ENCODE assay signal across 22 cellular contexts in the genomic region with DNA sequence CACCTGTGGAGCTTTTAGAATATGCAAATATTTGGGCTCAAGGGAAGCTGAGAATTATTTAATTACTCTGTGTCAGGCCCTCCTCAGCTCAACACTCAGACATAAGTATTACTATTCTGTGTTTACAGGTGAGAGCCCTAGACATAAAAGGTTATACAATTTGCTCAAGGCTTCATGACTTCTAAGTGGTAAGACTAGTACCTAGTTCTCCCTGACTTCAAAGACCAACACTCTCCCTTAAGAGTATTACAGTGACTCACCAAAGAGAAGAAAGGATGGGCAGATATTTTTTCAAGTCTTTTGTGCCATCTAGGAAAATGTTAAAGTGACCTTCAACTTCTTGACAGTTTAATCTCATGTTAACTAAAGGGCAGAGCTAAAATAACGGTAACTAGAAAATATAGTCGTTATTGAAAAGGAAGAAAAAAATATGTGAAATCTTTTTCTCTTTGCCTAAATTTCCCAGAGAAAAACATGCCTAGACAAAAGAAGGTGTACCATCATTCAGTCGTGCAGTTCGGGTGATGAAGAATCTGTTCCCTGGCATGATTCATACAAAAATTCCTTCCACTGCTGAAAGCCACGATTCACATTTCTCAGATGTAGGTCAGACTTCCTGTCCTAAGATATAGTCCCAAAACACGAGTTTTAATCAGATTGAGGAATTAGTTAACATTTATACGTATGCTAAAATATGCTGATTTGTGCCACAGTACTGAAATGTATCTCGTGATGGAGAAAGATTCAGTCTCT.
A peak's percentile ranks its signal among the peaks of the same experiment; 100 is the strongest.
DNase-seq lines count a peak whose midpoint lies in the region; FAIRE-seq and TF ChIP-seq lines count a peak whose summit lies in the region.
"Had no signal": no experiment of that assay in that cellular context is flagged by ENCODE, and none has a peak within 500 bp of the region (broad histone marks: within the 10 kb centered on the region; RNA-seq: fewer than 3 reads in every experiment).

No MANE protein-coding gene starts in this region.

- CTCF ChIA-PET in activated CD4-positive, alpha-beta T cell treated with anti-CD3 and anti-CD28 coated beads, Interleukin-2, amount 10 ng/mL, durations not matched to agents 7 days and 5 days (lab: Charles Lee): no interaction called here

- H3K9me3 Mint-ChIP-seq in activated CD4-positive, alpha-beta T cell treated with anti-CD3 and anti-CD28 coated beads, Interleukin-2, amount 10 ng/mL, durations not matched to agents 7 days and 5 days: no peaks in the 10 kb centered on the region
- H3K9me3 Mint-ChIP-seq: neural progenitor cell had no signal

- DNase-seq in GM04504 (ENCODE audit: low read depth) (peak; percentile 41), RKO (ENCODE audit: low spot score) (peak; percentile 9), fibroblast of pulmonary artery (ENCODE audit: low read depth) (peak; percentile 73), urothelium cell line (ENCODE audit: low spot score) (peak; percentile 54), NCI-H2107 (lab: John Stamatoyannopoulos, UW) (no peak)
- no peak for DNase-seq in activated naive CD4-positive, alpha-beta T cell treated with anti-CD3 and anti-CD28 coated beads, Interleukin-2, amount 50 U/mL, for 16 hours
- DNase-seq in activated CD4-positive, alpha-beta T cell treated with anti-CD3 and anti-CD28 coated beads, Interleukin-2, amount 10 ng/mL, durations not matched to agents 7 days and 5 days: no peak
- DNase-seq: activated CD4-positive, alpha-beta memory T cell treated with anti-CD3 and anti-CD28 coated beads for 36 hours; activated gamma-delta T cell; activated T-cell treated with anti-CD3 and anti-CD28 coated beads for 4 hours; BE2C; cerebellar nuclear complex; COR-L47; effector CD8-positive, alpha-beta T cell; esophagus squamous epithelium; head of caudate nucleus; NCI-H2227 treated with DMSO at 0.1 percent for 48 hours; SJCRH30; stimulated activated naive CD8-positive, alpha-beta T cell treated with anti-CD3 and anti-CD28 coated beads, Interleukin-15, amount 100 ng/mL, for 72 hours; T-helper 17 cell had no signal

- TF ChIP-seq CTCF in fibroblast of pulmonary artery (IDR thresholded peaks at IDR 0.05; ENCODE audit: low read length, missing control alignments): no peak

- POLR2A ChIA-PET in activated CD4-positive, alpha-beta T cell treated with anti-CD3 and anti-CD28 coated beads, Interleukin-2, amount 10 ng/mL, durations not matched to agents 7 days and 5 days (lab: Charles Lee): no interaction called here

- H3K27me3 Mint-ChIP-seq in activated CD4-positive, alpha-beta T cell treated with anti-CD3 and anti-CD28 coated beads, Interleukin-2, amount 10 ng/mL, durations not matched to agents 7 days and 5 days: no peaks in the 10 kb centered on the region
- H3K27me3 Mint-ChIP-seq: activated CD4-positive, alpha-beta memory T cell treated with anti-CD3 and anti-CD28 coated beads for 36 hours; stimulated activated naive CD8-positive, alpha-beta T cell treated with anti-CD3 and anti-CD28 coated beads, Interleukin-15, amount 100 ng/mL, for 72 hours; T-helper 17 cell had no signal

- H3K4me3 Mint-ChIP-seq in activated CD4-positive, alpha-beta T cell treated with anti-CD3 and anti-CD28 coated beads, Interleukin-2, amount 10 ng/mL, durations not matched to agents 7 days and 5 days: no peak overlapping the region
- H3K4me3 Mint-ChIP-seq: activated CD4-positive, alpha-beta memory T cell treated with anti-CD3 and anti-CD28 coated beads for 36 hours; neural progenitor cell; stimulated activated naive CD8-positive, alpha-beta T cell treated with anti-CD3 and anti-CD28 coated beads, Interleukin-15, amount 100 ng/mL, for 72 hours; T-helper 17 cell had no signal

- FAIRE-seq in urothelium cell line (lab: Jason Lieb, UNC): no peak

- no peak overlapping the region for H3K4me3 ChIP-seq in fibroblast of pulmonary artery (replicated peaks; ENCODE audit: low read depth, low read length)
- H3K4me3 ChIP-seq: esophagus squamous epithelium, neural progenitor cell, SJCRH30, tibial nerve had no signal

- no peak overlapping the region for H3K27ac Mint-ChIP-seq in activated CD4-positive, alpha-beta T cell treated with anti-CD3 and anti-CD28 coated beads, Interleukin-2, amount 10 ng/mL, durations not matched to agents 7 days and 5 days
- H3K27ac Mint-ChIP-seq: activated CD4-positive, alpha-beta memory T cell treated with anti-CD3 and anti-CD28 coated beads for 36 hours; neural progenitor cell; stimulated activated naive CD8-positive, alpha-beta T cell treated with anti-CD3 and anti-CD28 coated beads, Interleukin-15, amount 100 ng/mL, for 72 hours; T-helper 17 cell had no signal

- H3K36me3 Mint-ChIP-seq in activated CD4-positive, alpha-beta T cell treated with anti-CD3 and anti-CD28 coated beads, Interleukin-2, amount 10 ng/mL, durations not matched to agents 7 days and 5 days (ENCODE audit: low read depth): no peaks in the 10 kb centered on the region
- H3K36me3 Mint-ChIP-seq: activated CD4-positive, alpha-beta memory T cell treated with anti-CD3 and anti-CD28 coated beads for 36 hours; neural progenitor cell had no signal

- H3K4me1 Mint-ChIP-seq in activated CD4-positive, alpha-beta T cell treated with anti-CD3 and anti-CD28 coated beads, Interleukin-2, amount 10 ng/mL, durations not matched to agents 7 days and 5 days: no peaks in the 10 kb centered on the region
- H3K4me1 Mint-ChIP-seq: neural progenitor cell; stimulated activated naive CD8-positive, alpha-beta T cell treated with anti-CD3 and anti-CD28 coated beads, Interleukin-15, amount 100 ng/mL, for 72 hours; T-helper 17 cell had no signal

Comparison
In these comparisons a context has a peak if more than half of its experiments do, and no peak if none do; other contexts are left out.
1. DNase-seq: peak in GM04504 (single experiment), RKO (single experiment), fibroblast of pulmonary artery (single experiment) and urothelium cell line (single experiment); none in NCI-H2107 (single experiment), activated naive CD4-positive, alpha-beta T cell treated with anti-CD3 and anti-CD28 coated beads, Interleukin-2, amount 50 U/mL, for 16 hours (single experiment) and activated CD4-positive, alpha-beta T cell treated with anti-CD3 and anti-CD28 coated beads, Interleukin-2, amount 10 ng/mL, durations not matched to agents 7 days and 5 days (single experiment).